Comparison of ENCODE assay signal across 26 cellular contexts in the genomic region with DNA sequence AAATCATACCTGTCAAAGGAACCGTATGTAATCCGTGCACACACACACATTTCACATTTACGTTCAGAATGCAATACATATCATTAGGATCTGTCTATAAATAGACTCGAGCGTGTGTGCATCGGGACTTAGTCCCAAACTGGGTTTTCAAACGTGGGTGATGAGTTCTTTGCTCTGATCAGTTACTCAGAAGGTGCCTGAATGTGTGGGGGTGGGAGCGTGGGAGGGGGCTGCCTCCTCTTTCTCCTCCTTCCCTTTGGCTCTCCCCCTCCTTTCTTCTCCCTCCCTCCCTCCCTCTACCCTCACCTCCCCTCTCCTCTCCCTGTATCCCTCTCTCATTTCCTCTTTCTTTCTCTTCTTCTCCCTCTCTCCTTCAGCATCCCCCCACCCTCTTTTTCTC.
DNase-seq lines count a peak whose midpoint lies in the region; ATAC-seq, FAIRE-seq and TF ChIP-seq lines count a peak whose summit lies in the region.
"Had no signal": no experiment of that assay in that cellular context is flagged by ENCODE, and none has a peak within 500 bp of the region (broad histone marks: within the 10 kb centered on the region; RNA-seq: fewer than 3 reads in every experiment).

No MANE protein-coding gene starts in this region.

- peak overlapping the region; percentile 56 for H3K4me2 ChIP-seq in astrocyte (ENCODE audit: low read length)

- DNase-seq in left ventricle myocardium inferior (no peak), heart left ventricle (no peak), astrocyte (ENCODE audit: low read depth) (no peak), NCI-H1092 treated with DMSO at 0.1 percent for 48 hours (lab: John Stamatoyannopoulos, UW) (no peak), DMS79 treated with DMSO at 0.1 percent for 48 hours (lab: John Stamatoyannopoulos, UW) (no peak)
- no peak for DNase-seq in activated CD8-positive, alpha-beta memory T cell treated with anti-CD3 and anti-CD28 coated beads, Interleukin-2, amount 50 U/mL, for 4 hours
- DNase-seq: activated CD4-positive, alpha-beta T cell treated with anti-CD3 and anti-CD28 coated beads for 48 hours; activated CD8-positive, alpha-beta memory T cell treated with anti-CD3 and anti-CD28 coated beads, Interleukin-2, amount 10 ng/mL, durations not matched to agents 7 days and 5 days; effector memory CD4-positive, alpha-beta T cell; esophagus squamous epithelium; KBM-7; mammary epithelial cell; NCI-H2029 treated with DMSO at 0.1 percent for 48 hours; SJCRH30; trophoblast cell had no signal

- no peaks in the 10 kb centered on the region for H3K79me2 ChIP-seq in astrocyte (ENCODE audit: insufficient read depth, low read length)

- H3K27me3 Mint-ChIP-seq in astrocyte (ENCODE audit: low read depth, unreplicated experiment): peaks cover 27% of the 10 kb centered on the region

- TF ChIP-seq POLR2A in heart left ventricle (IDR thresholded peaks at IDR 0.05): no peak

- no peaks in the 10 kb centered on the region for H4K20me1 ChIP-seq in astrocyte (ENCODE audit: insufficient read depth, low read length)

- intact Hi-C loops in left ventricle myocardium inferior (cut with micrococcal nuclease): no loop called here
- intact Hi-C loops in heart left ventricle (cut with DNase I): loop anchor here in 1 of 10 donors (5.0 kb wide), 1 partner anchor 256 kb away; no protein-coding TSS in a partner anchor

- H3K27ac Mint-ChIP-seq in astrocyte (ENCODE audit: unreplicated experiment): no peak overlapping the region
- H3K27ac Mint-ChIP-seq: activated CD8-positive, alpha-beta memory T cell treated with anti-CD3 and anti-CD28 coated beads, Interleukin-2, amount 10 ng/mL, durations not matched to agents 7 days and 5 days; activated naive CD4-positive, alpha-beta T cell treated with anti-CD3 and anti-CD28 coated beads, Interleukin-2, amount 50 U/mL, for 72 hours; CD14-positive monocyte; stimulated activated naive CD8-positive, alpha-beta T cell treated with anti-CD3 and anti-CD28 coated beads, Interleukin-15, Interleukin-2, amounts not matched to agents 100 ng/mL and 50 ng/mL, for 24 hours; T-helper 1 cell treated with Interleukin-12 subunit alpha and Interleukin-12 subunit beta and Interleukin-4 antibody, amounts not matched to agents 30 μg/mL and 1 μg/mL, for 36 hours had no signal

- H3K9me3 Mint-ChIP-seq in astrocyte (ENCODE audit: unreplicated experiment): no peaks in the 10 kb centered on the region
- H3K9me3 Mint-ChIP-seq: activated naive CD4-positive, alpha-beta T cell treated with anti-CD3 and anti-CD28 coated beads, Interleukin-2, amount 50 U/mL, for 72 hours; stimulated activated naive CD8-positive, alpha-beta T cell treated with anti-CD3 and anti-CD28 coated beads, Interleukin-15, Interleukin-2, amounts not matched to agents 100 ng/mL and 50 ng/mL, for 24 hours; T-helper 1 cell treated with Interleukin-12 subunit alpha and Interleukin-12 subunit beta and Interleukin-4 antibody, amounts not matched to agents 30 μg/mL and 1 μg/mL, for 36 hours had no signal

- H3K36me3 ChIP-seq in left ventricle myocardium inferior: no peaks in the 10 kb centered on the region
- no peaks in the 10 kb centered on the region for H3K36me3 ChIP-seq in heart left ventricle
- H3K36me3 ChIP-seq in astrocyte (ENCODE audit: insufficient read depth, low read length): no peaks in the 10 kb centered on the region
- H3K36me3 ChIP-seq in muscle layer of duodenum (ENCODE audit: control insufficient read depth in 1 of 2, insufficient read depth in 2 of 2, low read length in 2 of 2): no peaks in the 10 kb centered on the region
- H3K36me3 ChIP-seq: ascending aorta, esophagus squamous epithelium, gastroesophageal sphincter, HAP-1, SJCRH30 had no signal

- H3K27me3 ChIP-seq in left ventricle myocardium inferior (ENCODE audit: low read depth): peaks cover 96% of the 10 kb centered on the region
- H3K27me3 ChIP-seq in heart left ventricle: peaks cover 6 to 86% (median 26%) of the 10 kb centered on the region in 9 donors
- peaks cover 76% of the 10 kb centered on the region for H3K27me3 ChIP-seq in astrocyte (ENCODE audit: insufficient read depth, low read length)
- peaks cover 27% of the 10 kb centered on the region for H3K27me3 ChIP-seq in muscle layer of duodenum (ENCODE audit: low read depth, low read length)

- TF ChIP-seq CTCF in left ventricle myocardium inferior (IDR thresholded peaks at IDR 0.05; ENCODE audit: borderline replicate concordance) (no peak), heart left ventricle (IDR thresholded peaks at IDR 0.05) (no peak), astrocyte (IDR thresholded peaks at IDR 0.05; ENCODE audit: insufficient read depth, low read depth, low read length) (no peak)

- H3K27ac ChIP-seq in left ventricle myocardium inferior (replicated peaks): no peak overlapping the region
- H3K27ac ChIP-seq in heart left ventricle: no peak overlapping the region
- H3K27ac ChIP-seq in astrocyte (ENCODE audit: low read depth, low read length): no peak overlapping the region
- no peak overlapping the region for H3K27ac ChIP-seq in muscle layer of duodenum (ENCODE audit: low read length)
- H3K27ac ChIP-seq: ascending aorta, esophagus squamous epithelium, SJCRH30 had no signal

- no peak for FAIRE-seq in astrocyte (lab: Jason Lieb, UNC)
- FAIRE-seq: D721Med, G401.6 had no signal

- peak overlapping the region; percentile 19 for H3K4me3 ChIP-seq in left ventricle myocardium inferior
- H3K4me3 ChIP-seq in heart left ventricle: peak overlapping the region in 1 of 12 donors; percentile 19
- no peak overlapping the region for H3K4me3 ChIP-seq in astrocyte (ENCODE audit: insufficient read depth, low read depth, low read length)
- peak overlapping the region; percentile 22 to 32 for H3K4me3 ChIP-seq in muscle layer of duodenum (ENCODE audit: low read depth in 1 of 2, low read length in 2 of 2)
- H3K4me3 ChIP-seq: ascending aorta, esophagus squamous epithelium, gastroesophageal sphincter, HAP-1, SJCRH30 had no signal

- WGBS in heart left ventricle, 4 donors: 1 to 4% (median 2%) methylated on average over 8 of the region's 8 CpGs

- ATAC-seq in heart left ventricle (no peak), HG02588 (IDR thresholded peaks at IDR 0.05; ENCODE audit: unreplicated experiment) (no peak)
- ATAC-seq: activated CD8-positive, alpha-beta memory T cell treated with anti-CD3 and anti-CD28 coated beads, Interleukin-2, amount 10 ng/mL, durations not matched to agents 7 days and 5 days; activated naive CD4-positive, alpha-beta T cell treated with anti-CD3 and anti-CD28 coated beads, Interleukin-2, amount 50 U/mL, for 72 hours had no signal

- peaks cover 2% of the 10 kb centered on the region for H3K36me3 Mint-ChIP-seq in astrocyte (ENCODE audit: low read depth, unreplicated experiment)
- H3K36me3 Mint-ChIP-seq: activated CD8-positive, alpha-beta memory T cell treated with anti-CD3 and anti-CD28 coated beads, Interleukin-2, amount 10 ng/mL, durations not matched to agents 7 days and 5 days; activated naive CD4-positive, alpha-beta T cell treated with anti-CD3 and anti-CD28 coated beads, Interleukin-2, amount 50 U/mL, for 72 hours had no signal

- no peak overlapping the region for H2AFZ ChIP-seq in astrocyte (ENCODE audit: low read depth, low read length)

- no peaks in the 10 kb centered on the region for H3K9me3 ChIP-seq in left ventricle myocardium inferior (replicated peaks)
- H3K9me3 ChIP-seq in heart left ventricle: no peaks in the 10 kb centered on the region
- no peaks in the 10 kb centered on the region for H3K9me3 ChIP-seq in astrocyte (ENCODE audit: insufficient read depth, low read depth, low read length)
- H3K9me3 ChIP-seq in muscle layer of duodenum (ENCODE audit: control insufficient read depth in 1 of 2, low read length in 2 of 2): no peaks in the 10 kb centered on the region
- H3K9me3 ChIP-seq: ascending aorta, esophagus squamous epithelium, gastroesophageal sphincter, HAP-1, SJCRH30 had no signal

- H3K9ac ChIP-seq in astrocyte (ENCODE audit: low read length): no peak overlapping the region

- no peak overlapping the region for H3K4me3 Mint-ChIP-seq in astrocyte (ENCODE audit: unreplicated experiment)
- H3K4me3 Mint-ChIP-seq: activated CD8-positive, alpha-beta memory T cell treated with anti-CD3 and anti-CD28 coated beads, Interleukin-2, amount 10 ng/mL, durations not matched to agents 7 days and 5 days; stimulated activated naive CD8-positive, alpha-beta T cell treated with anti-CD3 and anti-CD28 coated beads, Interleukin-15, Interleukin-2, amounts not matched to agents 100 ng/mL and 50 ng/mL, for 24 hours; T-helper 1 cell treated with Interleukin-12 subunit alpha and Interleukin-12 subunit beta and Interleukin-4 antibody, amounts not matched to agents 30 μg/mL and 1 μg/mL, for 36 hours had no signal

- H3K4me1 ChIP-seq in left ventricle myocardium inferior (peaks cover 27% of the 10 kb centered on the region), heart left ventricle (peaks cover 0 to 26% (median 10%) of the 10 kb centered on the region in 12 donors), astrocyte (ENCODE audit: insufficient read depth, low read length) (no peaks in the 10 kb centered on the region), muscle layer of duodenum (ENCODE audit: control insufficient read depth in 1 of 2, insufficient read depth in 2 of 2, low read length in 2 of 2) (peaks cover 0 to 30% of the 10 kb centered on the region in 2 donors)
- H3K4me1 ChIP-seq: HAP-1, SJCRH30 had no signal

- H3K4me1 Mint-ChIP-seq in astrocyte (ENCODE audit: low read depth, unreplicated experiment): peaks cover 40% of the 10 kb centered on the region
